ENCODE assay signal across 32 cellular contexts in genomic region chr11:80995523-80995922, GRCh38.
"Had no signal": no experiment of that assay in that cellular context is flagged by ENCODE, and none has a peak within 500 bp of the region (broad histone marks: within the 10 kb centered on the region; RNA-seq: fewer than 3 reads in every experiment).

No MANE protein-coding gene starts in this region.

- H3K27me3 ChIP-seq: adrenal gland, body of pancreas, esophagus squamous epithelium, gastroesophageal sphincter, heart right ventricle had no signal

- H3K27ac ChIP-seq: adrenal gland, body of pancreas, epithelial cell of prostate, esophagus squamous epithelium, gastroesophageal sphincter, heart right ventricle had no signal

- FAIRE-seq: endothelial cell of umbilical vein had no signal

- H3K36me3 ChIP-seq: adrenal gland, esophagus squamous epithelium, gastroesophageal sphincter, heart right ventricle had no signal

- H3K4me3 ChIP-seq: adrenal gland, body of pancreas, esophagus squamous epithelium, gastroesophageal sphincter, heart right ventricle had no signal

- ATAC-seq: activated CD4-positive, alpha-beta T cell treated with anti-CD3 and anti-CD28 coated beads for 36 hours; activated CD8-positive, alpha-beta memory T cell treated with anti-CD3 and anti-CD28 coated beads, Interleukin-2, amount 10 ng/mL, durations not matched to agents 7 days and 5 days; activated CD8-positive, alpha-beta T cell treated with anti-CD3 and anti-CD28 coated beads, Interleukin-2, amount 10 ng/mL, durations not matched to agents 7 days and 5 days; activated naive CD8-positive, alpha-beta T cell treated with anti-CD3 and anti-CD28 coated beads, Interleukin-2, amount 50 U/mL, for 24 hours; body of pancreas; effector memory CD8-positive, alpha-beta T cell; gastroesophageal sphincter; heart right ventricle; T-helper 17 cell had no signal

- H3K9me3 ChIP-seq: body of pancreas, esophagus squamous epithelium, gastroesophageal sphincter had no signal

- H3K4me1 ChIP-seq: adrenal gland, body of pancreas, esophagus squamous epithelium, gastroesophageal sphincter, heart right ventricle had no signal

- DNase-seq: activated CD4-positive, alpha-beta memory T cell treated with anti-CD3 and anti-CD28 coated beads for 36 hours; activated CD4-positive, alpha-beta T cell treated with anti-CD3 and anti-CD28 coated beads for 36 hours; activated CD4-positive, alpha-beta T cell treated with anti-CD3 and anti-CD28 coated beads, Interleukin-2, amount 10 ng/mL, durations not matched to agents 24 days and 14 days; activated CD4-positive, CD25-positive, alpha-beta regulatory T cell; activated CD4-positive, CD25-positive, alpha-beta regulatory T cell treated with anti-CD3 and anti-CD28 coated beads, Interleukin-2, amount 50 U/mL, for 72 hours; activated CD8-positive, alpha-beta memory T cell treated with anti-CD3 and anti-CD28 coated beads, Interleukin-2, amount 10 ng/mL, durations not matched to agents 7 days and 5 days; activated CD8-positive, alpha-beta memory T cell treated with anti-CD3 and anti-CD28 coated beads, Interleukin-2, amount 50 U/mL, for 4 hours; activated CD8-positive, alpha-beta T cell treated with anti-CD3 and anti-CD28 coated beads, Interleukin-2, amount 10 ng/mL, durations not matched to agents 7 days and 5 days; activated gamma-delta T cell treated with Interleukin-2 at 50 U/mL for 16 hours; activated naive CD4-positive, alpha-beta T cell treated with anti-CD3 and anti-CD28 coated beads, Interleukin-2, amount 50 U/mL, for 16 hours; activated naive CD4-positive, alpha-beta T cell treated with Interleukin-2 at 50 U/mL for 16 hours; activated naive CD8-positive, alpha-beta T cell treated with anti-CD3 and anti-CD28 coated beads for 36 hours; activated naive CD8-positive, alpha-beta T cell treated with anti-CD3 and anti-CD28 coated beads, Interleukin-2, amount 50 U/mL, for 24 hours; activated T-cell treated with anti-CD3 and anti-CD28 coated beads, Interleukin-2, amount 50 U/mL, for 1 hour; activated T-cell treated with anti-CD3 and anti-CD28 coated beads, Interleukin-2, amount 50 U/mL, for 48 hours; adrenal gland; amygdala; aorta; body of pancreas; caudate nucleus; cortex of kidney; dermis blood vessel endothelial cell; effector CD4-positive, alpha-beta T cell; effector memory CD8-positive, alpha-beta T cell; esophagus squamous epithelium; foreskin melanocyte; heart right ventricle; T-helper 1 cell; T-helper 17 cell had no signal
